ENCODE assay signal across 1 cellular context in genomic region chr1:101203812-101204540, GRCh38.
TF ChIP-seq lines count a peak whose summit lies in the region.

No MANE protein-coding gene starts in this region.

TF ChIP-seq in HEK293, 187 proteins besides CTCF, POLR2A, EP300 and RAD21 (continued from another document and continues in another):
- TF ChIP-seq ZNF518A (tag by site-specific recombination; conservative IDR thresholded peaks at IDR 0.05; ENCODE audit: low read depth) (no peak), ZIC2 (tag by site-specific recombination; IDR thresholded peaks at IDR 0.05) (no peak), FEZF1 (tag by site-specific recombination; IDR thresholded peaks at IDR 0.05) (no peak), ZBTB44 (tag by site-specific recombination; IDR thresholded peaks at IDR 0.05) (0 out of 2 replicates have a peak, but pooled peaks have one; percentile 23), ZBTB7A (tag by site-specific recombination; IDR thresholded peaks at IDR 0.05; ENCODE audit: low read depth) (no peak), ATF2 (tag by site-specific recombination; IDR thresholded peaks at IDR 0.05; ENCODE audit: low read depth) (no peak), ZNF510 (tag by site-specific recombination; IDR thresholded peaks at IDR 0.05; ENCODE audit: insufficient replicate concordance) (no peak), ZNF311 (tag by site-specific recombination; IDR thresholded peaks at IDR 0.05; ENCODE audit: borderline replicate concordance) (no peak), SP2 (tag by site-specific recombination; IDR thresholded peaks at IDR 0.05) (no peak), ZNF704 (tag by site-specific recombination; IDR thresholded peaks at IDR 0.05) (no peak), ZNF148 (tag by site-specific recombination; IDR thresholded peaks at IDR 0.05; ENCODE audit: borderline replicate concordance) (no peak), KLF10 (tag by site-specific recombination; IDR thresholded peaks at IDR 0.05) (no peak), ZNF660 (tag by site-specific recombination; IDR thresholded peaks at IDR 0.05) (peak; percentile 73), HOXA7 (CRISPR knock-in tag; IDR thresholded peaks at IDR 0.05; ENCODE audit: borderline replicate concordance) (no peak), ZNF398 (tag by site-specific recombination; IDR thresholded peaks at IDR 0.05) (no peak), ZNF335 (tag by site-specific recombination; conservative IDR thresholded peaks at IDR 0.05) (peak; percentile 18; the same call in 1 of the 2 replicates), ZSCAN16 (tag by site-specific recombination; IDR thresholded peaks at IDR 0.05) (no peak), ZNF654 (tag by site-specific recombination; IDR thresholded peaks at IDR 0.05; ENCODE audit: low read depth) (no peak), YY1 (tag by site-specific recombination; IDR thresholded peaks at IDR 0.05) (no peak), ZNF645 (tag by site-specific recombination; IDR thresholded peaks at IDR 0.05) (no peak), ZNF785 (tag by site-specific recombination; IDR thresholded peaks at IDR 0.05) (no peak), ZNF488 (tag by site-specific recombination; IDR thresholded peaks at IDR 0.05) (no peak), ZNF580 (tag by site-specific recombination; IDR thresholded peaks at IDR 0.05) (no peak), KLF9 (tag by site-specific recombination; IDR thresholded peaks at IDR 0.05; ENCODE audit: low read depth) (no peak), ZNF169 (tag by site-specific recombination; IDR thresholded peaks at IDR 0.05) (no peak), OVOL3 (tag by site-specific recombination; IDR thresholded peaks at IDR 0.05) (no peak), ZNF350 (tag by site-specific recombination; IDR thresholded peaks at IDR 0.05) (peak; percentile 60; the same call in 1 of the 2 replicates), ZNF112 (tag by site-specific recombination; IDR thresholded peaks at IDR 0.05) (peak; percentile 65; the same call in 1 of the 2 replicates), WT1 (tag by site-specific recombination; IDR thresholded peaks at IDR 0.05) (no peak), KLF16 (tag by site-specific recombination; IDR thresholded peaks at IDR 0.05) (no peak), ZNF391 (tag by site-specific recombination; IDR thresholded peaks at IDR 0.05; ENCODE audit: borderline replicate concordance, low read depth) (no peak), TSHZ1 (tag by site-specific recombination; IDR thresholded peaks at IDR 0.05; ENCODE audit: borderline replicate concordance) (no peak), ZFP37 (tag by site-specific recombination; IDR thresholded peaks at IDR 0.05) (no peak), IKZF3 (tag by site-specific recombination; IDR thresholded peaks at IDR 0.05) (no peak), ZBTB21 (tag by site-specific recombination; IDR thresholded peaks at IDR 0.05) (no peak), ZNF174 (tag by site-specific recombination; IDR thresholded peaks at IDR 0.05) (0 out of 2 replicates have a peak, but pooled peaks have one; percentile 46), ZNF248 (tag by site-specific recombination; IDR thresholded peaks at IDR 0.05) (no peak), ZNF560 (tag by site-specific recombination; IDR thresholded peaks at IDR 0.05; ENCODE audit: borderline replicate concordance) (no peak)
